In genomic region chr4:169254546-169254983, GRCh38 we compare ENCODE assay signal across 12 cellular contexts. TPM values are rescaled to one million over a fixed set of nuclear protein-coding genes. Genes with fewer than 3 reads are reported as not detected.
DNase-seq lines count a peak whose midpoint lies in the region; ATAC-seq and TF ChIP-seq lines count a peak whose summit lies in the region.
"Had no signal": no experiment of that assay in that cellular context is flagged by ENCODE, and none has a peak within 500 bp of the region (broad histone marks: within the 10 kb centered on the region; RNA-seq: fewer than 3 reads in every experiment).

No MANE protein-coding gene starts in this region.

- intact Hi-C loops in OCI-LY7 (cut with micrococcal nuclease; ENCODE audit: unreplicated experiment) = no loop called here

- CTCF ChIA-PET in OCI-LY7 (lab: Charles Lee; ENCODE audit: unreplicated experiment) = no interaction called here

- H3K27ac Mint-ChIP-seq in osteocyte (ENCODE audit: unreplicated experiment) (peak overlapping the region; percentile 88), endothelial cell (ENCODE audit: unreplicated experiment) (no peak overlapping the region)
- H3K27ac Mint-ChIP-seq: activated T-cell treated with anti-CD3 and anti-CD28 coated beads, Interleukin-2, amount 50 U/mL, for 24 hours; naive B cell had no signal

- H3K9me2 ChIP-seq in OCI-LY7 (ENCODE audit: insufficient read depth, low read length) = no peaks in the 10 kb centered on the region

- in situ Hi-C loops in Caki2 (cut with HindIII; ENCODE audit: low pct_unique_long_range_greater_than_20kb, low sequenced_read_pairs) = no loop called here

- H3K36me3 ChIP-seq in OCI-LY7 (ENCODE audit: insufficient read depth, low read length) = no peaks in the 10 kb centered on the region

- H3K9me3 ChIP-seq in OCI-LY7 (ENCODE audit: low read length) = no peaks in the 10 kb centered on the region

- TF ChIP-seq CTCF in osteocyte (IDR thresholded peaks at IDR 0.05) (no peak), endothelial cell (IDR thresholded peaks at IDR 0.05; ENCODE audit: unreplicated experiment) (no peak), OCI-LY7 (conservative IDR thresholded peaks at IDR 0.05; ENCODE audit: low read length) (no peak)

- H4K20me1 ChIP-seq in OCI-LY7 (ENCODE audit: insufficient read depth, low read length) = no peaks in the 10 kb centered on the region

- H3K9me3 Mint-ChIP-seq in osteocyte (ENCODE audit: unreplicated experiment) = no peaks in the 10 kb centered on the region
- H3K9me3 Mint-ChIP-seq in endothelial cell (ENCODE audit: unreplicated experiment) = no peaks in the 10 kb centered on the region
- H3K9me3 Mint-ChIP-seq: activated T-cell treated with anti-CD3 and anti-CD28 coated beads, Interleukin-2, amount 50 U/mL, for 24 hours had no signal

- peak overlapping the region; percentile 40 for H3K4me3 Mint-ChIP-seq in osteocyte (ENCODE audit: unreplicated experiment)
- no peak overlapping the region for H3K4me3 Mint-ChIP-seq in endothelial cell (ENCODE audit: unreplicated experiment)
- H3K4me3 Mint-ChIP-seq: activated T-cell treated with anti-CD3 and anti-CD28 coated beads, Interleukin-2, amount 50 U/mL, for 24 hours; naive B cell had no signal

- peaks cover 94% of the 10 kb centered on the region for H3K4me1 Mint-ChIP-seq in osteocyte (ENCODE audit: unreplicated experiment)
- H3K4me1 Mint-ChIP-seq in endothelial cell (ENCODE audit: unreplicated experiment) = peaks cover 64% of the 10 kb centered on the region

- no peak overlapping the region for H3K4me2 ChIP-seq in OCI-LY7 (ENCODE audit: low read length)

- no peaks in the 10 kb centered on the region for H3K4me1 ChIP-seq in OCI-LY7 (ENCODE audit: insufficient read depth, low read length, poor library complexity, severe bottlenecking)

- no peak overlapping the region for H2AFZ ChIP-seq in OCI-LY7 (ENCODE audit: low read length)

- no TSS peak for BruUV-seq in OCI-LY7 (replicated peaks; lab: Mats Ljungman, UMichigan)

- no peak overlapping the region for H3K27ac ChIP-seq in OCI-LY7 (ENCODE audit: low read depth, low read length, poor library complexity, severe bottlenecking)

- POLR2A ChIA-PET in OCI-LY7 (lab: Charles Lee) = interaction anchor here (0.7 kb wide), 1 partner anchor 985 kb away, joined by 3 read pairs; no protein-coding TSS in a partner anchor

- peaks cover under 1% of the 10 kb centered on the region for H3K36me3 Mint-ChIP-seq in osteocyte (ENCODE audit: unreplicated experiment)
- peaks cover 1% of the 10 kb centered on the region for H3K36me3 Mint-ChIP-seq in endothelial cell (ENCODE audit: low read depth, unreplicated experiment)
- H3K36me3 Mint-ChIP-seq: naive B cell had no signal

- no peaks in the 10 kb centered on the region for H3K79me2 ChIP-seq in OCI-LY7 (ENCODE audit: insufficient read depth, low read depth, low read length)

- DNase-seq in Caki2 (ENCODE audit: low read depth) = peak; percentile 55
- peak; percentile 81 for DNase-seq in RPMI7951 (ENCODE audit: low read depth)
- DNase-seq in fibroblast of peridontal ligament (ENCODE audit: extremely low read depth) = peak; percentile 93
- no peak for DNase-seq in osteocyte (ENCODE audit: extremely low spot score, unreplicated experiment)
- no peak for DNase-seq in endothelial cell (ENCODE audit: low spot score)
- DNase-seq in OCI-LY7 (ENCODE audit: low spot score) = no peak
- DNase-seq in HuH-7 (ENCODE audit: low spot score) = no peak
- DNase-seq: activated T-cell treated with anti-CD3 and anti-CD28 coated beads, Interleukin-2, amount 50 U/mL, for 24 hours; naive B cell; NCI-H2107; T-helper 1 cell had no signal

- ATAC-seq in GM18861 (IDR thresholded peaks at IDR 0.05; ENCODE audit: unreplicated experiment) = no peak

- no peak overlapping the region for H3K4me3 ChIP-seq in OCI-LY7 (ENCODE audit: low read depth, low read length, poor library complexity, severe bottlenecking)

- H3K27me3 Mint-ChIP-seq in osteocyte (ENCODE audit: unreplicated experiment) (no peaks in the 10 kb centered on the region), endothelial cell (ENCODE audit: unreplicated experiment) (peaks cover 1% of the 10 kb centered on the region)
- H3K27me3 Mint-ChIP-seq: naive B cell had no signal

RNA-seq across cellular contexts. Expression of gene SH3RF1, which starts 16.2 kb away (rescaled TPM):
- 7.4 and 15.3 TPM in 2 replicates for total RNA-seq in Caki2 (2014; rRNA removed; shearing (Covaris generic); ENCODE audit: low replicate concordance)
- total RNA-seq in RPMI7951 (2014; rRNA removed; shearing (Covaris generic)) = 6.3 and 9.4 TPM in 2 replicates
- total RNA-seq in osteocyte (27.6 and 31.8 TPM in 2 replicates), endothelial cell (ENCODE audit: unreplicated experiment) (23.5 TPM), OCI-LY7 (2022) (not detected in 2 replicates)
- not detected in 2 replicates for total RNA-seq in OCI-LY7 (2014; rRNA removed; shearing (Covaris generic))

Comparison
In these comparisons a context has a peak if more than half of its experiments do, and no peak if none do; other contexts are left out.
1. DNase-seq: peak in Caki2 (single experiment), RPMI7951 (single experiment) and fibroblast of peridontal ligament (single experiment); none in osteocyte (single experiment), endothelial cell (single experiment), OCI-LY7 (single experiment) and HuH-7 (single experiment).